In the genomic region with DNA sequence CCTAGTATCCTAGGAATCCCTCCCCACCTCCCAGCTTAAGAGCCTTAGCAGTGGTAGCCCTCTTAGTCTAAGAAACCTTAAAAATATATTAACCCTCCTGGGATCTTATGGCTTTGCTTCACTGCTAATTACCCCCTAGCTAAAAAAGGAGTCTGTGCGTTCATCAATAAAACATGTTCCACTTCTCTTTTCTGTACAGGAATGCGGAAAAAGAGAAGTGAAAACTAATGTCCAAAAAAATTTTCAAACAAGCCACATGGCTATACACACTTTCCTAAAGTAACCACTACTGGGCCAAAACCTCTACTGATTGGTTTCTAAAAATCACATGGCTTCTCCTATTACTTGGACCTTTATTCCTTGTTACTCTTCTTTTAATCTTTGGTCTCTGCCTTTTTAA, we compare ENCODE assay signal across 27 cellular contexts.
"Had no signal": no experiment of that assay in that cellular context is flagged by ENCODE, and none has a peak within 500 bp of the region (broad histone marks: within the 10 kb centered on the region; RNA-seq: fewer than 3 reads in every experiment).

No MANE protein-coding gene starts in this region.

- H3K4me3 ChIP-seq: breast epithelium, dorsolateral prefrontal cortex, esophagus muscularis mucosa, gastrocnemius medialis, left lung, neural progenitor cell, right lobe of liver, skin epidermis, transverse colon had no signal

- H3K4me3 Mint-ChIP-seq: activated B cell treated with CpG ODN at 0.5 μM for 24 hours; activated CD4-positive, alpha-beta T cell treated with anti-CD3 and anti-CD28 coated beads for 36 hours; activated naive CD8-positive, alpha-beta T cell treated with anti-CD3 and anti-CD28 coated beads for 36 hours; activated T-cell treated with anti-CD3 and anti-CD28 coated beads, Interleukin-2, amount 50 U/mL, for 24 hours; central memory CD8-positive, alpha-beta T cell; effector memory CD8-positive, alpha-beta T cell; mesothelial cell of epicardium; naive thymus-derived CD8-positive, alpha-beta T cell; neural progenitor cell; stimulated activated effector memory CD8-positive, alpha-beta T cell treated with anti-CD3 and anti-CD28 coated beads, Interleukin-12 subunit alpha, Interleukin-12 subunit beta, amount 100 ng/mL, for 72 hours had no signal

- H3K4me1 ChIP-seq: breast epithelium, esophagus muscularis mucosa, gastrocnemius medialis, left lung, right lobe of liver, transverse colon had no signal

- H3K27me3 ChIP-seq: breast epithelium, dorsolateral prefrontal cortex, esophagus muscularis mucosa, gastrocnemius medialis, left lung, neural progenitor cell, right lobe of liver, transverse colon had no signal

- H3K36me3 ChIP-seq: breast epithelium, esophagus muscularis mucosa, gastrocnemius medialis, left lung, neural progenitor cell, right lobe of liver, transverse colon had no signal

- H3K27me3 Mint-ChIP-seq: activated B cell treated with CpG ODN at 0.5 μM for 24 hours; activated CD4-positive, alpha-beta T cell treated with anti-CD3 and anti-CD28 coated beads for 36 hours; activated naive CD8-positive, alpha-beta T cell treated with anti-CD3 and anti-CD28 coated beads for 36 hours; activated T-cell treated with anti-CD3 and anti-CD28 coated beads, Interleukin-2, amount 50 U/mL, for 24 hours; central memory CD8-positive, alpha-beta T cell; effector memory CD8-positive, alpha-beta T cell; naive thymus-derived CD8-positive, alpha-beta T cell had no signal

- ATAC-seq: activated CD4-positive, alpha-beta T cell treated with anti-CD3 and anti-CD28 coated beads for 36 hours; effector memory CD8-positive, alpha-beta T cell; gastrocnemius medialis; left lung; naive thymus-derived CD8-positive, alpha-beta T cell; right lobe of liver; stimulated activated effector memory CD8-positive, alpha-beta T cell treated with anti-CD3 and anti-CD28 coated beads, Interleukin-12 subunit alpha, Interleukin-12 subunit beta, amount 100 ng/mL, for 72 hours had no signal

- H3K36me3 Mint-ChIP-seq: activated naive CD8-positive, alpha-beta T cell treated with anti-CD3 and anti-CD28 coated beads for 36 hours; mesothelial cell of epicardium; naive thymus-derived CD8-positive, alpha-beta T cell; neural progenitor cell; stimulated activated effector memory CD8-positive, alpha-beta T cell treated with anti-CD3 and anti-CD28 coated beads, Interleukin-12 subunit alpha, Interleukin-12 subunit beta, amount 100 ng/mL, for 72 hours had no signal

- DNase-seq: activated B cell treated with CpG ODN at 0.5 μM for 24 hours; activated CD4-positive, alpha-beta T cell treated with anti-CD3 and anti-CD28 coated beads for 36 hours; activated CD4-positive, alpha-beta T cell treated with anti-CD3 and anti-CD28 coated beads, Interleukin-2, amount 50 U/mL, for 4 hours; activated CD8-positive, alpha-beta memory T cell treated with anti-CD3 and anti-CD28 coated beads for 24 hours; activated CD8-positive, alpha-beta memory T cell treated with anti-CD3 and anti-CD28 coated beads, Interleukin-2, amount 50 U/mL, for 4 hours; activated naive CD4-positive, alpha-beta T cell treated with Interleukin-2 at 50 U/mL for 16 hours; activated naive CD8-positive, alpha-beta T cell treated with anti-CD3 and anti-CD28 coated beads for 36 hours; activated T-cell treated with anti-CD3 and anti-CD28 coated beads, Interleukin-2, amount 50 U/mL, for 24 hours; dorsolateral prefrontal cortex; effector memory CD8-positive, alpha-beta T cell; gastrocnemius medialis; hippocampal formation; kidney glomerular epithelial cell; left lung; naive thymus-derived CD8-positive, alpha-beta T cell; posterior cingulate gyrus; right lobe of liver; stimulated activated CD4-positive, alpha-beta T cell treated with anti-CD3 and anti-CD28 coated beads, Interleukin-1b, Interleukin-23, amount 100 ng/mL, for 48 hours; transverse colon had no signal

- H3K4me1 Mint-ChIP-seq: activated B cell treated with CpG ODN at 0.5 μM for 24 hours; activated CD4-positive, alpha-beta T cell treated with anti-CD3 and anti-CD28 coated beads for 36 hours; activated naive CD8-positive, alpha-beta T cell treated with anti-CD3 and anti-CD28 coated beads for 36 hours; central memory CD8-positive, alpha-beta T cell; stimulated activated effector memory CD8-positive, alpha-beta T cell treated with anti-CD3 and anti-CD28 coated beads, Interleukin-12 subunit alpha, Interleukin-12 subunit beta, amount 100 ng/mL, for 72 hours had no signal

- H3K9me3 Mint-ChIP-seq: activated B cell treated with CpG ODN at 0.5 μM for 24 hours; activated naive CD8-positive, alpha-beta T cell treated with anti-CD3 and anti-CD28 coated beads for 36 hours; mesothelial cell of epicardium had no signal

- H3K9me3 ChIP-seq: breast epithelium, esophagus muscularis mucosa, gastrocnemius medialis, right lobe of liver, transverse colon had no signal

- H3K27ac Mint-ChIP-seq: activated B cell treated with CpG ODN at 0.5 μM for 24 hours; activated CD4-positive, alpha-beta T cell treated with anti-CD3 and anti-CD28 coated beads for 36 hours; activated naive CD8-positive, alpha-beta T cell treated with anti-CD3 and anti-CD28 coated beads for 36 hours; activated T-cell treated with anti-CD3 and anti-CD28 coated beads, Interleukin-2, amount 50 U/mL, for 24 hours; activated T-helper 2 cell treated with anti-CD3 and anti-CD28 coated beads, Interferon-gamma antibody, Interleukin-2, Interleukin-4, amounts not matched to agents 10 μg/mL and 5 μg/mL and 100 μg/mL, durations not matched to agents 14 hours and 24 hours and 36 hours; effector memory CD8-positive, alpha-beta T cell; mesothelial cell of epicardium; naive thymus-derived CD8-positive, alpha-beta T cell; neural progenitor cell; stimulated activated effector memory CD8-positive, alpha-beta T cell treated with anti-CD3 and anti-CD28 coated beads, Interleukin-12 subunit alpha, Interleukin-12 subunit beta, amount 100 ng/mL, for 72 hours had no signal
